Comparison of ENCODE assay signal across 7 cellular contexts in the genomic region with DNA sequence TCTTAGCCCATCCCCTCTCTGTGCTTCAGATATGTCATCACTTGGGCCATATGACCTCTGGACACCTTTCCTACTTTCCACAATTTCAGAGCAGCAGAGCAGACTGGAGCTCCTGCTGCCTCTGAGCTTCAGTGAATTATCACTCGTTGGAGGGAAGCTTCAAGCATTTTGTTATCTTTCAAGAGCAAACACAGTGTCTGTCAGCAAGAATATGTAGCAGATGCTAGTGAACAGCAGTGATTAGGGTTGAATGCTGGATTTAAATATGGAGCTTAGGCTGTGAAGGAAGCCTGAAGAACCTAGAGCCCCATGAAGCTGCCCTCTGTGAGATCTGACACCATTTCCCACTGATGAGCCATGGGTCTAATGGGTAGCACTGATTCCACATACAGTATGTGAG.
"Had no signal": no experiment of that assay in that cellular context is flagged by ENCODE, and none has a peak within 500 bp of the region (broad histone marks: within the 10 kb centered on the region; RNA-seq: fewer than 3 reads in every experiment).

No MANE protein-coding gene starts in this region.

- H3K9ac ChIP-seq: KMS-11 had no signal

- H3K27ac ChIP-seq: HL-60, KMS-11 had no signal

- ATAC-seq: HepG2 had no signal

- DNase-seq: IMR-90, KBM-7, KG1 had no signal

- H3K4me2 ChIP-seq: KMS-11 had no signal

- FAIRE-seq: HepG2, HTR-8/SVneo had no signal
